Comparison of ENCODE assay signal across 23 cellular contexts in genomic region chr12:95908573-95908972, GRCh38. TPM values are rescaled to one million over a fixed set of nuclear protein-coding genes. Genes with fewer than 3 reads are reported as not detected.
A peak's percentile ranks its signal among the peaks of the same experiment; 100 is the strongest.
DNase-seq lines count a peak whose midpoint lies in the region; ATAC-seq and TF ChIP-seq lines count a peak whose summit lies in the region.
"Had no signal": no experiment of that assay in that cellular context is flagged by ENCODE, and none has a peak within 500 bp of the region (broad histone marks: within the 10 kb centered on the region; RNA-seq: fewer than 3 reads in every experiment).

No MANE protein-coding gene starts in this region.

- H3K9me3 ChIP-seq in osteoblast (ENCODE audit: low read depth, low read length): no peaks in the 10 kb centered on the region
- H3K9me3 ChIP-seq: HAP-1, lower lobe of right lung had no signal

- TF ChIP-seq CTCF in osteoblast (IDR thresholded peaks at IDR 0.05; ENCODE audit: extremely low read depth, low read depth, low read length): no peak
- no peak for TF ChIP-seq CTCF in GM10266 (IDR thresholded peaks at IDR 0.05; ENCODE audit: control insufficient read depth, insufficient read depth, low read depth, missing control alignments)

- no peak overlapping the region for H2AFZ ChIP-seq in osteoblast (ENCODE audit: low read length)

- no peaks in the 10 kb centered on the region for H3K36me3 ChIP-seq in osteoblast (ENCODE audit: insufficient read depth, low read length)
- H3K36me3 ChIP-seq: HAP-1, lower lobe of right lung had no signal

- H3K27me3 ChIP-seq in osteoblast (ENCODE audit: insufficient read depth, low read length): peaks cover 17% of the 10 kb centered on the region

- no peak overlapping the region for H3K4me2 ChIP-seq in osteoblast (ENCODE audit: insufficient read depth, low read length)

- ATAC-seq in HG03442 (IDR thresholded peaks at IDR 0.05; ENCODE audit: unreplicated experiment): no peak
- ATAC-seq: lower lobe of right lung, right cardiac atrium had no signal

- H4K20me1 ChIP-seq in osteoblast (ENCODE audit: insufficient read depth, low read length): no peaks in the 10 kb centered on the region

- no peaks in the 10 kb centered on the region for H3K79me2 ChIP-seq in osteoblast (ENCODE audit: insufficient read depth, low read length)

- no peak overlapping the region for H3K27ac ChIP-seq in osteoblast (ENCODE audit: low read depth, low read length)
- H3K27ac ChIP-seq: lower lobe of right lung had no signal

- DNase-seq in AG20443 (ENCODE audit: low spot score) (peak; percentile 18), NCI-H226 (peak; percentile 63), dermis microvascular lymphatic vessel endothelial cell (ENCODE audit: low read depth in 2 of 2) (peak; percentile 3 to 48), osteoblast (ENCODE audit: insufficient read length, low spot score, missing footprints) (peak; percentile 87), HK-2 (ENCODE audit: unreplicated experiment) (no peak), GM10266 (ENCODE audit: extremely low spot score) (no peak), HuH-7 (ENCODE audit: low spot score) (no peak)
- DNase-seq: activated CD8-positive, alpha-beta memory T cell treated with anti-CD3 and anti-CD28 coated beads for 24 hours; activated naive CD4-positive, alpha-beta T cell treated with anti-CD3 and anti-CD28 coated beads, Interleukin-2, amount 50 U/mL, for 16 hours; activated T-cell treated with anti-CD3 and anti-CD28 coated beads, Interleukin-2, amount 50 U/mL, for 48 hours; CD4-positive, alpha-beta T cell; DMS153; foreskin melanocyte; hypothalamus; lower lobe of right lung; NCI-H146; NCI-H748 treated with DMSO at 0.1 percent for 48 hours; nucleus accumbens; right cardiac atrium; SHP77 treated with DMSO at 0.1 percent for 48 hours had no signal

- no peak overlapping the region for H3K4me3 ChIP-seq in osteoblast (ENCODE audit: insufficient read depth, low read length)
- H3K4me3 ChIP-seq: HAP-1, lower lobe of right lung had no signal

- H3K4me1 ChIP-seq in osteoblast (ENCODE audit: insufficient read depth, low read length): peaks cover 2% of the 10 kb centered on the region
- H3K4me1 ChIP-seq: HAP-1, lower lobe of right lung had no signal

RNA-seq across cellular contexts. Expression of gene CCDC38, which starts 33.8 kb away (rescaled TPM):
- total RNA-seq in dermis microvascular lymphatic vessel endothelial cell (not detected in 2 replicates), osteoblast (under 0.01 TPM in 2 replicates)
- total RNA-seq: temporal lobe had no signal

RNA-seq across cellular contexts. Expression of gene AMDHD1, which starts 34.6 kb away (rescaled TPM):
- total RNA-seq in dermis microvascular lymphatic vessel endothelial cell (under 0.01 TPM in 2 replicates), osteoblast (0.29 and 0.36 TPM in 2 replicates)

RNA-seq across cellular contexts. Expression of gene SNRPF, which starts 49.8 kb away (rescaled TPM):
- total RNA-seq in dermis microvascular lymphatic vessel endothelial cell (13.3 and 24.5 TPM in 2 replicates), osteoblast (6.2 and 6.8 TPM in 2 replicates)

Comparison
In these comparisons a context has a peak if more than half of its experiments do, and no peak if none do; other contexts are left out.
1. DNase-seq: peak in AG20443 (single experiment), NCI-H226 (single experiment), dermis microvascular lymphatic vessel endothelial cell (2 of 2) and osteoblast (single experiment); none in HK-2 (single experiment), GM10266 (single experiment) and HuH-7 (single experiment).